8 cellular contexts compared by ENCODE assay signal in the genomic region with DNA sequence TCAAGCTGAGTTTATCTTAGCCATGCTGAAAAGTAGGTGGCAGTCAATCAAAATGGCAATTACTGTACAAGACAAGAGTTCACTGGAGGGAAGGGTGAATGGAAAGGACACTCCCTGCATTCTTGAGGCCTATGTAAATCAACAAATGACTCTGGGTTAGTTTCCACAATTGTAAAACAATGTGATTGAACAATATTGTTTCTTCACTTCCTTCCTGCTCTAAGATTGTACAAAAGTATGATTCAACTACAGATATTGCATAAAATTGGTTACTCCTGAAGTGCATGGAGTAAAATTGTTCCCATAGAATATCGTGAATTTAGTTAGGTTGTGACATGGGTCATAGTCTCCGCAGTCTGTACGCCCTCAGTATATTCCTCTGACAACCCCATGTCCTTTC.
DNase-seq lines count a peak whose midpoint lies in the region; ATAC-seq, FAIRE-seq and TF ChIP-seq lines count a peak whose summit lies in the region.
"Had no signal": no experiment of that assay in that cellular context is flagged by ENCODE, and none has a peak within 500 bp of the region (broad histone marks: within the 10 kb centered on the region; RNA-seq: fewer than 3 reads in every experiment).

No MANE protein-coding gene starts in this region.

- intact Hi-C loops in stomach (cut with DNase I; ENCODE audit: low total_unique reads), result no loop called here

- H3K4me3 ChIP-seq in SJSA1, result no peak overlapping the region
- H3K4me3 ChIP-seq in gastroesophageal sphincter, result no peak overlapping the region
- H3K4me3 ChIP-seq in stomach, result no peak overlapping the region
- no peak overlapping the region for H3K4me3 ChIP-seq in SK-N-SH (ENCODE audit: low read depth in 2 of 2, low read length in 1 of 2)

- H3K36me3 ChIP-seq in SJSA1 (peaks cover 13% of the 10 kb centered on the region; the same call in 1 of the 2 replicates), gastroesophageal sphincter (peaks cover 0 to 4% of the 10 kb centered on the region in 2 donors), stomach (peaks cover 0 to 4% (median 0%) of the 10 kb centered on the region in 4 donors), SK-N-SH (replicated peaks in 1 of 2; ENCODE audit: control insufficient read depth in 1 of 2, insufficient read depth in 2 of 2, low read length in 1 of 2) (no peaks in the 10 kb centered on the region)

- WGBS in gastroesophageal sphincter (ENCODE audit: low coverage in 1 of 2), 2 donors, result 91 to 93% methylated on average over 3 of the region's 3 CpGs
- WGBS in stomach, 5 donors, result 78 to 88% (median 83%) methylated on average over 3 of the region's 3 CpGs
- 64% methylated on average over 3 of the region's 3 CpGs for WGBS in SK-N-SH (ENCODE audit: low lambda C conversion rate)

- FAIRE-seq in H54 (lab: Jason Lieb, UNC), result peak; percentile 85

- H3K79me2 ChIP-seq in SK-N-SH (ENCODE audit: insufficient read depth), result peaks cover 75% of the 10 kb centered on the region

- TF ChIP-seq EP300 in gastroesophageal sphincter (IDR thresholded peaks at IDR 0.05) (no peak), stomach (IDR thresholded peaks at IDR 0.05) (no peak), SK-N-SH (IDR thresholded peaks at IDR 0.05; ENCODE audit: borderline replicate concordance in 1 of 2, low read depth in 1 of 2, low read length in 1 of 2) (no peak)

- TF ChIP-seq POLR2A in H54 (IDR thresholded peaks at IDR 0.05; ENCODE audit: low read depth, low read length) (no peak), gastroesophageal sphincter (IDR thresholded peaks at IDR 0.05) (no peak), stomach (IDR thresholded peaks at IDR 0.05) (no peak)

- H2AFZ ChIP-seq in SK-N-SH (ENCODE audit: low read depth), result no peak overlapping the region

- CTCF ChIA-PET in SK-N-SH (lab: Yijun Ruan, JAX), result no interaction called here

- H3K9me2 ChIP-seq in SK-N-SH, result no peaks in the 10 kb centered on the region

- H3K4me2 ChIP-seq in SK-N-SH, result no peak overlapping the region

- no peak for TF ChIP-seq RAD21 in SK-N-SH (IDR thresholded peaks at IDR 0.05; ENCODE audit: low read length)

- H4K20me1 ChIP-seq in SK-N-SH (ENCODE audit: insufficient read depth), result no peaks in the 10 kb centered on the region

- peaks cover 11% of the 10 kb centered on the region for H3F3A ChIP-seq in SK-N-SH (replicated peaks; ENCODE audit: insufficient read depth)

- DNase-seq in H54 (ENCODE audit: insufficient read length, low spot score) (no peak), SJSA1 (ENCODE audit: low read depth in 1 of 2, low spot score in 2 of 2) (peak in 1 of 2 experiments; percentile 45), stomach (no peak), SK-N-SH (no peak), epidermal melanocyte (ENCODE audit: insufficient read length, low spot score) (no peak)
- DNase-seq: foreskin melanocyte had no signal

- H3K9me3 ChIP-seq in SJSA1 (replicated peaks) (no peaks in the 10 kb centered on the region), gastroesophageal sphincter (no peaks in the 10 kb centered on the region), stomach (no peaks in the 10 kb centered on the region), SK-N-SH (no peaks in the 10 kb centered on the region)

- POLR2A ChIA-PET in SK-N-SH (lab: Yijun Ruan, JAX), result no interaction called here

- H3K27ac ChIP-seq in SJSA1 (peak overlapping the region; percentile 44), gastroesophageal sphincter (peak overlapping the region; percentile 10 to 60 (median 34)), stomach (peak overlapping the region in 4 of 5 donors; percentile 11 to 76 (median 47)), SK-N-SH (ENCODE audit: low read depth in 2 of 2, low read length in 1 of 2) (peak overlapping the region in 1 of 2 experiments; percentile 27; a peak in 2 of 4 replicates)

- no peak for TF ChIP-seq CTCF in gastroesophageal sphincter (IDR thresholded peaks at IDR 0.05)
- no peak for TF ChIP-seq CTCF in stomach (IDR thresholded peaks at IDR 0.05)
- TF ChIP-seq CTCF in SK-N-SH (IDR thresholded peaks at IDR 0.05), result no peak

- ATAC-seq in gastroesophageal sphincter, result peak; percentile 23
- ATAC-seq in GM21737 (IDR thresholded peaks at IDR 0.05; ENCODE audit: unreplicated experiment), result no peak

- H3K27me3 ChIP-seq in SJSA1 (replicated peaks), result no peaks in the 10 kb centered on the region
- no peaks in the 10 kb centered on the region for H3K27me3 ChIP-seq in gastroesophageal sphincter
- no peaks in the 10 kb centered on the region for H3K27me3 ChIP-seq in stomach
- H3K27me3 ChIP-seq in SK-N-SH (ENCODE audit: insufficient read depth), result no peaks in the 10 kb centered on the region

- H3K4me1 ChIP-seq in SJSA1 (replicated peaks), result peaks cover 16% of the 10 kb centered on the region
- H3K4me1 ChIP-seq in gastroesophageal sphincter, result peaks cover 21 to 83% (median 24%) of the 10 kb centered on the region in 3 donors
- peaks cover 29 to 77% (median 51%) of the 10 kb centered on the region in 4 donors for H3K4me1 ChIP-seq in stomach
- H3K4me1 ChIP-seq in SK-N-SH (ENCODE audit: control insufficient read depth in 1 of 2, insufficient read depth in 2 of 2, low read depth in 1 of 2, low read length in 1 of 2), result 0 out of 4 replicates have a peak, but pooled peaks cover 0 to 3% of the 10 kb centered on the region in 2 experiments

- no peak overlapping the region for H3K9ac ChIP-seq in SK-N-SH

TF ChIP-seq in SK-N-SH, 30 proteins besides CTCF, POLR2A, EP300 and RAD21:
- TF ChIP-seq NFIC (IDR thresholded peaks at IDR 0.05; ENCODE audit: borderline replicate concordance) (no peak), EZH2phosphoT487 (IDR thresholded peaks at IDR 0.05; ENCODE audit: borderline replicate concordance, low read depth) (no peak), SIN3A (IDR thresholded peaks at IDR 0.05; ENCODE audit: borderline replicate concordance, low read depth, low read length) (no peak), RFX5 (IDR thresholded peaks at IDR 0.05; ENCODE audit: low read length) (no peak), TCF12 (IDR thresholded peaks at IDR 0.05) (no peak), JUND (IDR thresholded peaks at IDR 0.05) (no peak), SMC3 (IDR thresholded peaks at IDR 0.05; ENCODE audit: low read depth, low read length) (no peak), TAF1 (IDR thresholded peaks at IDR 0.05; ENCODE audit: borderline replicate concordance, low read depth, low read length) (no peak), MEF2A (IDR thresholded peaks at IDR 0.05; ENCODE audit: borderline replicate concordance, low read depth) (no peak), CHD2 (IDR thresholded peaks at IDR 0.05; ENCODE audit: low read length, partially characterized antibody) (no peak), TEAD4 (IDR thresholded peaks at IDR 0.05; ENCODE audit: borderline replicate concordance, insufficient read depth) (no peak), FOXM1 (IDR thresholded peaks at IDR 0.05; ENCODE audit: low read depth) (no peak), ELF1 (IDR thresholded peaks at IDR 0.05) (no peak), POLR2AphosphoS5 (IDR thresholded peaks at IDR 0.05; ENCODE audit: low read depth, low read length) (no peak), MXI1 (IDR thresholded peaks at IDR 0.05; ENCODE audit: low read depth, low read length) (no peak), YY1 (IDR thresholded peaks at IDR 0.05; ENCODE audit: low read depth) (no peak)
- TF ChIP-seq, protein P1, sequence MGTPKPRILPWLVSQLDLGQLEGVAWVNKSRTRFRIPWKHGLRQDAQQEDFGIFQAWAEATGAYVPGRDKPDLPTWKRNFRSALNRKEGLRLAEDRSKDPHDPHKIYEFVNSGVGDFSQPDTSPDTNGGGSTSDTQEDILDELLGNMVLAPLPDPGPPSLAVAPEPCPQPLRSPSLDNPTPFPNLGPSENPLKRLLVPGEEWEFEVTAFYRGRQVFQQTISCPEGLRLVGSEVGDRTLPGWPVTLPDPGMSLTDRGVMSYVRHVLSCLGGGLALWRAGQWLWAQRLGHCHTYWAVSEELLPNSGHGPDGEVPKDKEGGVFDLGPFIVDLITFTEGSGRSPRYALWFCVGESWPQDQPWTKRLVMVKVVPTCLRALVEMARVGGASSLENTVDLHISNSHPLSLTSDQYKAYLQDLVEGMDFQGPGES (IDR thresholded peaks at IDR 0.05; ENCODE audit: low read depth, low read length), result no peak
- TF ChIP-seq, protein P2, sequence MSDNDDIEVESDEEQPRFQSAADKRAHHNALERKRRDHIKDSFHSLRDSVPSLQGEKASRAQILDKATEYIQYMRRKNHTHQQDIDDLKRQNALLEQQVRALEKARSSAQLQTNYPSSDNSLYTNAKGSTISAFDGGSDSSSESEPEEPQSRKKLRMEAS (IDR thresholded peaks at IDR 0.05; ENCODE audit: low read depth), result no peak
- TF ChIP-seq, protein P3, sequence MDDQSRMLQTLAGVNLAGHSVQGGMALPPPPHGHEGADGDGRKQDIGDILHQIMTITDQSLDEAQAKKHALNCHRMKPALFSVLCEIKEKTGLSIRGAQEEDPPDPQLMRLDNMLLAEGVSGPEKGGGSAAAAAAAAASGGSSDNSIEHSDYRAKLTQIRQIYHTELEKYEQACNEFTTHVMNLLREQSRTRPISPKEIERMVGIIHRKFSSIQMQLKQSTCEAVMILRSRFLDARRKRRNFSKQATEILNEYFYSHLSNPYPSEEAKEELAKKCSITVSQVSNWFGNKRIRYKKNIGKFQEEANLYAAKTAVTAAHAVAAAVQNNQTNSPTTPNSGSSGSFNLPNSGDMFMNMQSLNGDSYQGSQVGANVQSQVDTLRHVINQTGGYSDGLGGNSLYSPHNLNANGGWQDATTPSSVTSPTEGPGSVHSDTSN (IDR thresholded peaks at IDR 0.05), result no peak
- TF ChIP-seq, protein P4, sequence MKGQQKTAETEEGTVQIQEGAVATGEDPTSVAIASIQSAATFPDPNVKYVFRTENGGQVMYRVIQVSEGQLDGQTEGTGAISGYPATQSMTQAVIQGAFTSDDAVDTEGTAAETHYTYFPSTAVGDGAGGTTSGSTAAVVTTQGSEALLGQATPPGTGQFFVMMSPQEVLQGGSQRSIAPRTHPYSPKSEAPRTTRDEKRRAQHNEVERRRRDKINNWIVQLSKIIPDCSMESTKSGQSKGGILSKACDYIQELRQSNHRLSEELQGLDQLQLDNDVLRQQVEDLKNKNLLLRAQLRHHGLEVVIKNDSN (IDR thresholded peaks at IDR 0.05; ENCODE audit: borderline replicate concordance, low read depth), result no peak
